Comparison of ENCODE assay signal across 1 cellular context in the genomic region with DNA sequence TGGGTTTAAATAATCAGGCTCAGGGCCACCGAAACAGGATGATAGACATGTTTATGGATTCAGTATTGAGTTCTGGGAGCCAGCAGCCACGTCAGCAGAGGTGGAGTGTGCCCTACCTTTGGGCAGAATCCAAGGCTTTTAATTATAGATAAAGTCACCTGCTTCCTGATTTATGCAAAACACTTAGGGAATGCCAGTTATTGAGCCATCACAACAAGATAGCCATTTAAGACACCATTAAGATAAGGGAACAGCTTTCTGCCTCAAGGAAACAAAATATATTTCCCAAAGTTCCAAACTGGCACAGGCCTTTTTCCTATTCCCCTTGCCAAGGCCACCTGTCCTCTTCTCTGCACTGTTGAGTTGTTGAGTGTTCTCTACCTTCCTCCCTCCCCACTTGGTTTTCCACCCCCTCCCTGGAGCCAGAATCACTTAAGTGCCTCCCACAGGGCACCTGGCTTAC.
TF ChIP-seq lines count a peak whose summit lies in the region.

No MANE protein-coding gene starts in this region.

TF ChIP-seq in HEK293, 187 proteins besides CTCF, POLR2A, EP300 and RAD21 (continued from another document and continues in another):
- TF ChIP-seq, protein P1, sequence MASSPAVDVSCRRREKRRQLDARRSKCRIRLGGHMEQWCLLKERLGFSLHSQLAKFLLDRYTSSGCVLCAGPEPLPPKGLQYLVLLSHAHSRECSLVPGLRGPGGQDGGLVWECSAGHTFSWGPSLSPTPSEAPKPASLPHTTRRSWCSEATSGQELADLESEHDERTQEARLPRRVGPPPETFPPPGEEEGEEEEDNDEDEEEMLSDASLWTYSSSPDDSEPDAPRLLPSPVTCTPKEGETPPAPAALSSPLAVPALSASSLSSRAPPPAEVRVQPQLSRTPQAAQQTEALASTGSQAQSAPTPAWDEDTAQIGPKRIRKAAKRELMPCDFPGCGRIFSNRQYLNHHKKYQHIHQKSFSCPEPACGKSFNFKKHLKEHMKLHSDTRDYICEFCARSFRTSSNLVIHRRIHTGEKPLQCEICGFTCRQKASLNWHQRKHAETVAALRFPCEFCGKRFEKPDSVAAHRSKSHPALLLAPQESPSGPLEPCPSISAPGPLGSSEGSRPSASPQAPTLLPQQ (tag by site-specific recombination; IDR thresholded peaks at IDR 0.05): no peak
- no peak for TF ChIP-seq ZNF146 (tag by site-specific recombination; IDR thresholded peaks at IDR 0.05)
- TF ChIP-seq ZNF76 (tag by site-specific recombination; IDR thresholded peaks at IDR 0.05; ENCODE audit: borderline replicate concordance, low read depth): no peak
- TF ChIP-seq, protein P2, sequence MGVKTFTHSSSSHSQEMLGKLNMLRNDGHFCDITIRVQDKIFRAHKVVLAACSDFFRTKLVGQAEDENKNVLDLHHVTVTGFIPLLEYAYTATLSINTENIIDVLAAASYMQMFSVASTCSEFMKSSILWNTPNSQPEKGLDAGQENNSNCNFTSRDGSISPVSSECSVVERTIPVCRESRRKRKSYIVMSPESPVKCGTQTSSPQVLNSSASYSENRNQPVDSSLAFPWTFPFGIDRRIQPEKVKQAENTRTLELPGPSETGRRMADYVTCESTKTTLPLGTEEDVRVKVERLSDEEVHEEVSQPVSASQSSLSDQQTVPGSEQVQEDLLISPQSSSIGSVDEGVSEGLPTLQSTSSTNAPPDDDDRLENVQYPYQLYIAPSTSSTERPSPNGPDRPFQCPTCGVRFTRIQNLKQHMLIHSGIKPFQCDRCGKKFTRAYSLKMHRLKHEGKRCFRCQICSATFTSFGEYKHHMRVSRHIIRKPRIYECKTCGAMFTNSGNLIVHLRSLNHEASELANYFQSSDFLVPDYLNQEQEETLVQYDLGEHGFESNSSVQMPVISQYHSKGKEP (tag by site-specific recombination; IDR thresholded peaks at IDR 0.05): no peak
- no peak for TF ChIP-seq ZNF48 (tag by site-specific recombination; IDR thresholded peaks at IDR 0.05)
- TF ChIP-seq HOXD13 (CRISPR knock-in tag; IDR thresholded peaks at IDR 0.05; ENCODE audit: borderline replicate concordance): no peak
- no peak for TF ChIP-seq SALL2 (tag by site-specific recombination; IDR thresholded peaks at IDR 0.05; ENCODE audit: borderline replicate concordance)
- TF ChIP-seq SCRT1 (tag by site-specific recombination; IDR thresholded peaks at IDR 0.05; ENCODE audit: borderline replicate concordance): peak; percentile 58
- no peak for TF ChIP-seq ZNF426 (tag by site-specific recombination; IDR thresholded peaks at IDR 0.05)
- TF ChIP-seq ZNF555 (tag by site-specific recombination; conservative IDR thresholded peaks at IDR 0.05): no peak
- TF ChIP-seq SP3 (tag by site-specific recombination; IDR thresholded peaks at IDR 0.05): no peak
- TF ChIP-seq ZNF777 (tag by site-specific recombination; IDR thresholded peaks at IDR 0.05; ENCODE audit: borderline replicate concordance): no peak
- no peak for TF ChIP-seq ZNF600 (tag by site-specific recombination; IDR thresholded peaks at IDR 0.05)
- no peak for TF ChIP-seq ZNF510 (tag by site-specific recombination; IDR thresholded peaks at IDR 0.05; ENCODE audit: insufficient replicate concordance)
- TF ChIP-seq ZNF768 (tag by site-specific recombination; IDR thresholded peaks at IDR 0.05): no peak
- TF ChIP-seq, protein P3, sequence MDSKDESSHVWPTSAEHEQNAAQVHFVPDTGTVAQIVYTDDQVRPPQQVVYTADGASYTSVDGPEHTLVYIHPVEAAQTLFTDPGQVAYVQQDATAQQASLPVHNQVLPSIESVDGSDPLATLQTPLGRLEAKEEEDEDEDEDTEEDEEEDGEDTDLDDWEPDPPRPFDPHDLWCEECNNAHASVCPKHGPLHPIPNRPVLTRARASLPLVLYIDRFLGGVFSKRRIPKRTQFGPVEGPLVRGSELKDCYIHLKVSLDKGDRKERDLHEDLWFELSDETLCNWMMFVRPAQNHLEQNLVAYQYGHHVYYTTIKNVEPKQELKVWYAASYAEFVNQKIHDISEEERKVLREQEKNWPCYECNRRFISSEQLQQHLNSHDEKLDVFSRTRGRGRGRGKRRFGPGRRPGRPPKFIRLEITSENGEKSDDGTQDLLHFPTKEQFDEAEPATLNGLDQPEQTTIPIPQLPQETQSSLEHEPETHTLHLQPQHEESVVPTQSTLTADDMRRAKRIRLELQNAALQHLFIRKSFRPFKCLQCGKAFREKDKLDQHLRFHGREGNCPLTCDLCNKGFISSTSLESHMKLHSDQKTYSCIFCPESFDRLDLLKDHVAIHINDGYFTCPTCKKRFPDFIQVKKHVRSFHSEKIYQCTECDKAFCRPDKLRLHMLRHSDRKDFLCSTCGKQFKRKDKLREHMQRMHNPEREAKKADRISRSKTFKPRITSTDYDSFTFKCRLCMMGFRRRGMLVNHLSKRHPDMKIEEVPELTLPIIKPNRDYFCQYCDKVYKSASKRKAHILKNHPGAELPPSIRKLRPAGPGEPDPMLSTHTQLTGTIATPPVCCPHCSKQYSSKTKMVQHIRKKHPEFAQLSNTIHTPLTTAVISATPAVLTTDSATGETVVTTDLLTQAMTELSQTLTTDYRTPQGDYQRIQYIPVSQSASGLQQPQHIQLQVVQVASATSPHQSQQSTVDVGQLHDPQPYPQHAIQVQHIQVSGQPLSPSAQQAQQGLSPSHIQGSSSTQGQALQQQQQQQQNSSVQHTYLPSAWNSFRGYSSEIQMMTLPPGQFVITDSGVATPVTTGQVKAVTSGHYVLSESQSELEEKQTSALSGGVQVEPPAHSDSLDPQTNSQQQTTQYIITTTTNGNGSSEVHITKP (tag by site-specific recombination; IDR thresholded peaks at IDR 0.05): peak; percentile 45
- no peak for TF ChIP-seq ZNF610 (tag by site-specific recombination; IDR thresholded peaks at IDR 0.05; ENCODE audit: borderline replicate concordance)
- no peak for TF ChIP-seq ZFHX2 (tag by site-specific recombination; conservative IDR thresholded peaks at IDR 0.05)
- TF ChIP-seq, protein P4, sequence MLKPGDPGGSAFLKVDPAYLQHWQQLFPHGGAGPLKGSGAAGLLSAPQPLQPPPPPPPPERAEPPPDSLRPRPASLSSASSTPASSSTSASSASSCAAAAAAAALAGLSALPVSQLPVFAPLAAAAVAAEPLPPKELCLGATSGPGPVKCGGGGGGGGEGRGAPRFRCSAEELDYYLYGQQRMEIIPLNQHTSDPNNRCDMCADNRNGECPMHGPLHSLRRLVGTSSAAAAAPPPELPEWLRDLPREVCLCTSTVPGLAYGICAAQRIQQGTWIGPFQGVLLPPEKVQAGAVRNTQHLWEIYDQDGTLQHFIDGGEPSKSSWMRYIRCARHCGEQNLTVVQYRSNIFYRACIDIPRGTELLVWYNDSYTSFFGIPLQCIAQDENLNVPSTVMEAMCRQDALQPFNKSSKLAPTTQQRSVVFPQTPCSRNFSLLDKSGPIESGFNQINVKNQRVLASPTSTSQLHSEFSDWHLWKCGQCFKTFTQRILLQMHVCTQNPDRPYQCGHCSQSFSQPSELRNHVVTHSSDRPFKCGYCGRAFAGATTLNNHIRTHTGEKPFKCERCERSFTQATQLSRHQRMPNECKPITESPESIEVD (tag by site-specific recombination; IDR thresholded peaks at IDR 0.05): no peak
- TF ChIP-seq, protein P5, sequence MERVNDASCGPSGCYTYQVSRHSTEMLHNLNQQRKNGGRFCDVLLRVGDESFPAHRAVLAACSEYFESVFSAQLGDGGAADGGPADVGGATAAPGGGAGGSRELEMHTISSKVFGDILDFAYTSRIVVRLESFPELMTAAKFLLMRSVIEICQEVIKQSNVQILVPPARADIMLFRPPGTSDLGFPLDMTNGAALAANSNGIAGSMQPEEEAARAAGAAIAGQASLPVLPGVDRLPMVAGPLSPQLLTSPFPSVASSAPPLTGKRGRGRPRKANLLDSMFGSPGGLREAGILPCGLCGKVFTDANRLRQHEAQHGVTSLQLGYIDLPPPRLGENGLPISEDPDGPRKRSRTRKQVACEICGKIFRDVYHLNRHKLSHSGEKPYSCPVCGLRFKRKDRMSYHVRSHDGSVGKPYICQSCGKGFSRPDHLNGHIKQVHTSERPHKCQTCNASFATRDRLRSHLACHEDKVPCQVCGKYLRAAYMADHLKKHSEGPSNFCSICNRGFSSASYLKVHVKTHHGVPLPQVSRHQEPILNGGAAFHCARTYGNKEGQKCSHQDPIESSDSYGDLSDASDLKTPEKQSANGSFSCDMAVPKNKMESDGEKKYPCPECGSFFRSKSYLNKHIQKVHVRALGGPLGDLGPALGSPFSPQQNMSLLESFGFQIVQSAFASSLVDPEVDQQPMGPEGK (tag by site-specific recombination; IDR thresholded peaks at IDR 0.05): no peak
- no peak for TF ChIP-seq ZNF548 (tag by site-specific recombination; IDR thresholded peaks at IDR 0.05)
- peak; percentile 72; the same call in 1 of the 2 replicates for TF ChIP-seq ZXDB (tag by site-specific recombination; IDR thresholded peaks at IDR 0.05)
- TF ChIP-seq ZNF571 (tag by site-specific recombination; IDR thresholded peaks at IDR 0.05): no peak
- no peak for TF ChIP-seq ZNF391 (tag by site-specific recombination; IDR thresholded peaks at IDR 0.05; ENCODE audit: borderline replicate concordance, low read depth)
- TF ChIP-seq, protein P6, sequence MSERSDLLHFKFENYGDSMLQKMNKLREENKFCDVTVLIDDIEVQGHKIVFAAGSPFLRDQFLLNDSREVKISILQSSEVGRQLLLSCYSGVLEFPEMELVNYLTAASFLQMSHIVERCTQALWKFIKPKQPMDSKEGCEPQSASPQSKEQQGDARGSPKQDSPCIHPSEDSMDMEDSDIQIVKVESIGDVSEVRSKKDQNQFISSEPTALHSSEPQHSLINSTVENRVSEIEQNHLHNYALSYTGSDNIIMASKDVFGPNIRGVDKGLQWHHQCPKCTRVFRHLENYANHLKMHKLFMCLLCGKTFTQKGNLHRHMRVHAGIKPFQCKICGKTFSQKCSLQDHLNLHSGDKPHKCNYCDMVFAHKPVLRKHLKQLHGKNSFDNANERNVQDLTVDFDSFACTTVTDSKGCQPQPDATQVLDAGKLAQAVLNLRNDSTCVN (tag by site-specific recombination; optimal IDR thresholded peaks at IDR 0.05): no peak
- TF ChIP-seq SCRT2 (tag by site-specific recombination; IDR thresholded peaks at IDR 0.05): no peak
- no peak for TF ChIP-seq KLF1 (tag by site-specific recombination; IDR thresholded peaks at IDR 0.05)
- TF ChIP-seq GLIS2 (tag by site-specific recombination; IDR thresholded peaks at IDR 0.05): no peak
- no peak for TF ChIP-seq ZIC2 (tag by site-specific recombination; IDR thresholded peaks at IDR 0.05)
- TF ChIP-seq SP7 (tag by site-specific recombination; IDR thresholded peaks at IDR 0.05): peak; percentile 94
- no peak for TF ChIP-seq ZNF624 (tag by site-specific recombination; IDR thresholded peaks at IDR 0.05)
- TF ChIP-seq PRDM1 (tag by site-specific recombination; IDR thresholded peaks at IDR 0.05): no peak
- no peak for TF ChIP-seq ZNF133 (tag by site-specific recombination; IDR thresholded peaks at IDR 0.05)
- TF ChIP-seq, protein P7, sequence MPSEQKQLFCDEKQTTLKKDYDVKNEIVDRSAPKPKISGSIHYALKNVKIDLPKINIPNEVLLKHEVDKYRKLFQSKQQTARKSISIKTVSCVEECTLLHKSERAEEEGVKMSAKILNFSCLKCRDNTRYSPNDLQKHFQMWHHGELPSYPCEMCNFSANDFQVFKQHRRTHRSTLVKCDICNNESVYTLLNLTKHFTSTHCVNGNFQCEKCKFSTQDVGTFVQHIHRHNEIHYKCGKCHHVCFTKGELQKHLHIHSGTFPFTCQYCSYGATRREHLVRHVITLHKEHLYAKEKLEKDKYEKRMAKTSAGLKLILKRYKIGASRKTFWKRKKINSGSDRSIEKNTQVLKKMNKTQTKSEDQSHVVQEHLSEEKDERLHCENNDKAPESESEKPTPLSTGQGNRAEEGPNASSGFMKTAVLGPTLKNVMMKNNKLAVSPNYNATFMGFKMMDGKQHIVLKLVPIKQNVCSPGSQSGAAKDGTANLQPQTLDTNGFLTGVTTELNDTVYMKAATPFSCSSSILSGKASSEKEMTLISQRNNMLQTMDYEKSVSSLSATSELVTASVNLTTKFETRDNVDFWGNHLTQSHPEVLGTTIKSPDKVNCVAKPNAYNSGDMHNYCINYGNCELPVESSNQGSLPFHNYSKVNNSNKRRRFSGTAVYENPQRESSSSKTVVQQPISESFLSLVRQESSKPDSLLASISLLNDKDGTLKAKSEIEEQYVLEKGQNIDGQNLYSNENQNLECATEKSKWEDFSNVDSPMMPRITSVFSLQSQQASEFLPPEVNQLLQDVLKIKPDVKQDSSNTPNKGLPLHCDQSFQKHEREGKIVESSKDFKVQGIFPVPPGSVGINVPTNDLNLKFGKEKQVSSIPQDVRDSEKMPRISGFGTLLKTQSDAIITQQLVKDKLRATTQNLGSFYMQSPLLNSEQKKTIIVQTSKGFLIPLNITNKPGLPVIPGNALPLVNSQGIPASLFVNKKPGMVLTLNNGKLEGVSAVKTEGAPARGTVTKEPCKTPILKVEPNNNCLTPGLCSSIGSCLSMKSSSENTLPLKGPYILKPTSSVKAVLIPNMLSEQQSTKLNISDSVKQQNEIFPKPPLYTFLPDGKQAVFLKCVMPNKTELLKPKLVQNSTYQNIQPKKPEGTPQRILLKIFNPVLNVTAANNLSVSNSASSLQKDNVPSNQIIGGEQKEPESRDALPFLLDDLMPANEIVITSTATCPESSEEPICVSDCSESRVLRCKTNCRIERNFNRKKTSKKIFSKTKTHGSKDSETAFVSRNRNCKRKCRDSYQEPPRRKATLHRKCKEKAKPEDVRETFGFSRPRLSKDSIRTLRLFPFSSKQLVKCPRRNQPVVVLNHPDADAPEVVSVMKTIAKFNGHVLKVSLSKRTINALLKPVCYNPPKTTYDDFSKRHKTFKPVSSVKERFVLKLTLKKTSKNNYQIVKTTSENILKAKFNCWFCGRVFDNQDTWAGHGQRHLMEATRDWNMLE (tag by site-specific recombination; conservative IDR thresholded peaks at IDR 0.05; ENCODE audit: low read depth): no peak
- TF ChIP-seq ZNF366 (tag by site-specific recombination; conservative IDR thresholded peaks at IDR 0.05): peak; percentile 39; the same call in 1 of the 2 replicates
- TF ChIP-seq, protein P8, sequence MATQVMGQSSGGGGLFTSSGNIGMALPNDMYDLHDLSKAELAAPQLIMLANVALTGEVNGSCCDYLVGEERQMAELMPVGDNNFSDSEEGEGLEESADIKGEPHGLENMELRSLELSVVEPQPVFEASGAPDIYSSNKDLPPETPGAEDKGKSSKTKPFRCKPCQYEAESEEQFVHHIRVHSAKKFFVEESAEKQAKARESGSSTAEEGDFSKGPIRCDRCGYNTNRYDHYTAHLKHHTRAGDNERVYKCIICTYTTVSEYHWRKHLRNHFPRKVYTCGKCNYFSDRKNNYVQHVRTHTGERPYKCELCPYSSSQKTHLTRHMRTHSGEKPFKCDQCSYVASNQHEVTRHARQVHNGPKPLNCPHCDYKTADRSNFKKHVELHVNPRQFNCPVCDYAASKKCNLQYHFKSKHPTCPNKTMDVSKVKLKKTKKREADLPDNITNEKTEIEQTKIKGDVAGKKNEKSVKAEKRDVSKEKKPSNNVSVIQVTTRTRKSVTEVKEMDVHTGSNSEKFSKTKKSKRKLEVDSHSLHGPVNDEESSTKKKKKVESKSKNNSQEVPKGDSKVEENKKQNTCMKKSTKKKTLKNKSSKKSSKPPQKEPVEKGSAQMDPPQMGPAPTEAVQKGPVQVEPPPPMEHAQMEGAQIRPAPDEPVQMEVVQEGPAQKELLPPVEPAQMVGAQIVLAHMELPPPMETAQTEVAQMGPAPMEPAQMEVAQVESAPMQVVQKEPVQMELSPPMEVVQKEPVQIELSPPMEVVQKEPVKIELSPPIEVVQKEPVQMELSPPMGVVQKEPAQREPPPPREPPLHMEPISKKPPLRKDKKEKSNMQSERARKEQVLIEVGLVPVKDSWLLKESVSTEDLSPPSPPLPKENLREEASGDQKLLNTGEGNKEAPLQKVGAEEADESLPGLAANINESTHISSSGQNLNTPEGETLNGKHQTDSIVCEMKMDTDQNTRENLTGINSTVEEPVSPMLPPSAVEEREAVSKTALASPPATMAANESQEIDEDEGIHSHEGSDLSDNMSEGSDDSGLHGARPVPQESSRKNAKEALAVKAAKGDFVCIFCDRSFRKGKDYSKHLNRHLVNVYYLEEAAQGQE (tag by site-specific recombination; IDR thresholded peaks at IDR 0.05): no peak
- TF ChIP-seq ZNF843 (tag by site-specific recombination; IDR thresholded peaks at IDR 0.05): peak; percentile 91
- no peak for TF ChIP-seq ZBTB17 (tag by site-specific recombination; IDR thresholded peaks at IDR 0.05)
- no peak for TF ChIP-seq ZNF544 (tag by site-specific recombination; IDR thresholded peaks at IDR 0.05)
